ENCODE assay signal across 24 cellular contexts in genomic region chr14:35378638-35379568, GRCh38. TPM values are rescaled to one million over a fixed set of nuclear protein-coding genes. Genes with fewer than 3 reads are reported as not detected.
DNase-seq lines count a peak whose midpoint lies in the region; ATAC-seq and TF ChIP-seq lines count a peak whose summit lies in the region.
"Had no signal": no experiment of that assay in that cellular context is flagged by ENCODE, and none has a peak within 500 bp of the region (broad histone marks: within the 10 kb centered on the region; RNA-seq: fewer than 3 reads in every experiment).

No MANE protein-coding gene starts in this region.

- no peak for ATAC-seq in gastroesophageal sphincter
- ATAC-seq in GM18868 (IDR thresholded peaks at IDR 0.05; ENCODE audit: unreplicated experiment), result no peak
- ATAC-seq: stimulated activated naive B cell treated with anti-CD40 and anti-IgM and Interleukin-4, amounts not matched to agents 10 μg/mL and 1 μg/mL and 100 μg/mL, for 72 hours had no signal

- no peak for TF ChIP-seq POLR2A in tibial nerve (IDR thresholded peaks at IDR 0.05)
- TF ChIP-seq POLR2A in gastroesophageal sphincter (IDR thresholded peaks at IDR 0.05), result no peak

- peak overlapping the region in 3 of 4 donors; percentile 2 to 55 (median 3) for H3K27ac ChIP-seq in tibial nerve
- H3K27ac ChIP-seq in gastroesophageal sphincter, result peak overlapping the region in 2 of 4 donors; percentile 19 to 37
- H3K27ac ChIP-seq: brain microvascular endothelial cell, ovary had no signal

- TF ChIP-seq EP300 in tibial nerve (IDR thresholded peaks at IDR 0.05) (peak; percentile 43 to 68), gastroesophageal sphincter (IDR thresholded peaks at IDR 0.05) (no peak)

- H3K4me1 ChIP-seq in tibial nerve (peaks cover 0 to 14% (median 2%) of the 10 kb centered on the region in 4 donors), gastroesophageal sphincter (peaks cover 5 to 29% (median 5%) of the 10 kb centered on the region in 3 donors)
- H3K4me1 ChIP-seq: BE2C had no signal

- peak; percentile 90 for DNase-seq in EH (ENCODE audit: low read depth)
- peak; percentile 31 for DNase-seq in RPMI7951 (ENCODE audit: low read depth)
- peak; percentile 94 for DNase-seq in fibroblast of villous mesenchyme (ENCODE audit: low read depth)
- no peak for DNase-seq in tibial nerve (ENCODE audit: low spot score in 2 of 2)
- no peak for DNase-seq in DMS53 (lab: John Stamatoyannopoulos, UW)
- DNase-seq: activated CD4-positive, alpha-beta T cell treated with anti-CD3 and anti-CD28 coated beads, Interleukin-2, amount 10 ng/mL, durations not matched to agents 24 days and 14 days; activated CD8-positive, alpha-beta memory T cell treated with anti-CD3 and anti-CD28 coated beads, Interleukin-2, amount 50 U/mL, for 48 hours; activated naive CD8-positive, alpha-beta T cell treated with anti-CD3 and anti-CD28 coated beads, Interleukin-2, amount 10 ng/mL, durations not matched to agents 7 days and 5 days; BE2C; brain microvascular endothelial cell; Calu3; hypothalamus; mammary epithelial cell; MV-4-11; naive B cell; NCI-H187 treated with DMSO at 0.1 percent for 48 hours; NCI-H226; NCI-H82; ovary; SHP77; stimulated activated CD4-positive, alpha-beta T cell treated with anti-CD3 and anti-CD28 coated beads, Interleukin-1b, Interleukin-23, amount 100 ng/mL, for 48 hours; stimulated activated naive B cell treated with anti-CD40 and anti-IgM and Interleukin-4, amounts not matched to agents 10 μg/mL and 1 μg/mL and 100 μg/mL, for 72 hours had no signal

- H3K27me3 ChIP-seq in tibial nerve (no peaks in the 10 kb centered on the region), gastroesophageal sphincter (no peaks in the 10 kb centered on the region)
- H3K27me3 ChIP-seq: BE2C, brain microvascular endothelial cell, ovary had no signal

- no peaks in the 10 kb centered on the region for H3K36me3 ChIP-seq in tibial nerve
- H3K36me3 ChIP-seq in gastroesophageal sphincter, result no peaks in the 10 kb centered on the region
- H3K36me3 ChIP-seq: BE2C, brain microvascular endothelial cell, ovary had no signal

- TF ChIP-seq CTCF in fibroblast of villous mesenchyme (IDR thresholded peaks at IDR 0.05; ENCODE audit: insufficient read depth, low read depth, low read length), result no peak
- no peak for TF ChIP-seq CTCF in tibial nerve (IDR thresholded peaks at IDR 0.05)
- TF ChIP-seq CTCF in gastroesophageal sphincter (IDR thresholded peaks at IDR 0.05), result no peak

- H3K9me3 ChIP-seq in tibial nerve (no peaks in the 10 kb centered on the region), gastroesophageal sphincter (no peaks in the 10 kb centered on the region)
- H3K9me3 ChIP-seq: BE2C, ovary had no signal

- WGBS in tibial nerve, 2 donors, result 75 to 77% methylated on average over 7 of the region's 7 CpGs
- 64 to 76% methylated on average over 7 of the region's 7 CpGs for WGBS in gastroesophageal sphincter (ENCODE audit: low coverage in 1 of 2), 2 donors

- H3K4me3 ChIP-seq in fibroblast of villous mesenchyme (ENCODE audit: low read depth, low read length) (no peak overlapping the region), tibial nerve (no peak overlapping the region), gastroesophageal sphincter (no peak overlapping the region)
- H3K4me3 ChIP-seq: ovary had no signal

RNA-seq across cellular contexts. Expression of gene NFKBIA, which starts 25.6 kb away (rescaled TPM):
- total RNA-seq in RPMI7951 (2014; rRNA removed; shearing (Covaris generic)), result 85.4 and 97.9 TPM in 2 replicates
- 93.1 and 252 TPM in 2 replicates for total RNA-seq in fibroblast of villous mesenchyme
- 1,000 to 10,000 TPM in 1 of 4 donors, 100 to 1,000 TPM in 3; 631 to 1,165 (median 930) TPM for total RNA-seq in tibial nerve
- 100 to 1,000 TPM; 285 to 493 (median 341) TPM for total RNA-seq in gastroesophageal sphincter

Comparison
In these comparisons a context has a peak if more than half of its experiments do, and no peak if none do; other contexts are left out.
1. DNase-seq: peak in EH (single experiment), RPMI7951 (single experiment) and fibroblast of villous mesenchyme (single experiment); none in tibial nerve (0 of 2) and DMS53 (single experiment).